7 cellular contexts compared by ENCODE assay signal in the genomic region with DNA sequence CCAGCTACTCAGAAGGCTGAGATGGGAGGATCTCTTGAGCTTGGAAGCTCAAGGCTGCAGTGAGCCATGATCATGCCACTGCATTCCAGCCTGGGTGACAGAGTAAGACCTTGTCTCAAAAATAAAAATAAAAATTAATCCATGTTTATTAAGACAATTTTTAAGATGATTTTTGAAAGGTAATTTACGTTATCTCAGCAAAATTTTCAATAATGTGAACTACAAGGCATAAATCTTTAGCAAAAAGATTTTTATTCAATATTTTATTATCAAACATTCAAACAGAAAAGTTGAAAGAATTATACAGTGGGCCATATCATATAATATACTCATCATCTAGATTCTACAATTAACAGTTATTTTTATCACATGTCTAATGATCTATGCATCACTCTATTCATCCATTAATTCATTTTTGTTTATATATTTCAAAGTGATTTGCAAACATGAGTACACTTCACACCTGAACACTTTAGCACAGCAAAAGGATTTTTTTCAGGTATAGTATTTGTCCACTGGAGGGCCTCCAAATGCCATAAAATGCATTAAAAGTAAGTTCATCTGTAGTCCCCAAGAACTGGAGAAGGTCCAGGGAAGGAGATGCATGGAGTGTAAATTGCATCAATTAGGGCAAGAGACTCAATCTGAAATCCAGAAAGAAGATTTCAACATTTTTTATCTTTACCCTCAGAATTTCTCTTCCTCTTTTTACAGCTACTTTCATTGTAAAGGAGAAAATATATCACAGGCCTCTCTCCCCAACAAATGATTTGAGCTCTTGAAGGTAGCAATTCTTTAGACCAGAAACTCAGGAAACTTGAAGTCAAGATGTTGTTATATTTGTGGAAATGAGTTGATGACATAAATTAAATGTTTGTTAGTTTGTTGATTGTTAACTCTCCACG. TPM values are rescaled to one million over a fixed set of nuclear protein-coding genes. Genes with fewer than 3 reads are reported as not detected.
A peak's percentile ranks its signal among the peaks of the same experiment; 100 is the strongest.
DNase-seq lines count a peak whose midpoint lies in the region; ATAC-seq, FAIRE-seq and TF ChIP-seq lines count a peak whose summit lies in the region.

No MANE protein-coding gene starts in this region.

- peak; percentile 90 for FAIRE-seq in G401.6 (lab: Jason Lieb, UNC)
- FAIRE-seq in kidney (lab: Jason Lieb, UNC): peak; percentile 68

- TF ChIP-seq CTCF in astrocyte of the cerebellum (IDR thresholded peaks at IDR 0.05; ENCODE audit: low read depth, low read length, missing control alignments) (peak; percentile 44), kidney (IDR thresholded peaks at IDR 0.05; ENCODE audit: borderline replicate concordance, extremely low read depth, insufficient read depth) (peak; percentile 53)

- DNase-seq in NCI-H345 treated with DMSO at 0.1 percent for 48 hours (lab: John Stamatoyannopoulos, UW; ENCODE audit: unreplicated experiment) (peak; percentile 25), astrocyte of the cerebellum (ENCODE audit: low read depth) (peak; percentile 49), kidney (no peak), mesenteric fat pad (ENCODE audit: low spot score) (no peak)

- H3K4me1 ChIP-seq in kidney (ENCODE audit: control insufficient read depth in 1 of 2, insufficient read depth in 1 of 2, low read depth in 1 of 2, low read length in 2 of 2): no peaks in the 10 kb centered on the region

- ATAC-seq in HG02759 (IDR thresholded peaks at IDR 0.05; ENCODE audit: unreplicated experiment) (peak; percentile 67), HG03175 (IDR thresholded peaks at IDR 0.05; ENCODE audit: unreplicated experiment) (no peak)

- H3K4me3 ChIP-seq in astrocyte of the cerebellum (ENCODE audit: low read depth, low read length) (no peak overlapping the region), kidney (ENCODE audit: low read length in 2 of 2) (no peak overlapping the region)

- no peak overlapping the region for H3K27ac ChIP-seq in kidney (ENCODE audit: low read depth in 2 of 2, low read length in 2 of 2)

- no peak overlapping the region for H3K9ac ChIP-seq in kidney (ENCODE audit: low read length in 2 of 2)

- no peaks in the 10 kb centered on the region for H3K36me3 ChIP-seq in kidney (ENCODE audit: control insufficient read depth in 1 of 2, insufficient read depth in 2 of 2, low read length in 2 of 2)

- in situ Hi-C loops in astrocyte of the cerebellum (cut with HindIII; ENCODE audit: low sequenced_read_pairs): no loop called here

- intact Hi-C loops in kidney (cut with DNase I): loop anchor here (5.0 kb wide), 1 partner anchor 100 kb away; no protein-coding TSS in a partner anchor

- no peaks in the 10 kb centered on the region for H3K9me3 ChIP-seq in kidney (ENCODE audit: control insufficient read depth in 1 of 2, low read length in 2 of 2)

RNA-seq across cellular contexts. Expression of a gene that starts 38.6 kb away (rescaled TPM):
- total RNA-seq in kidney (18.0 TPM), mesenteric fat pad (8.9 TPM)
- 7.3 TPM for polyA plus RNA-seq in kidney (ENCODE audit: insufficient read depth, low read depth, low replicate concordance)

Comparison
In these comparisons a context has a peak if more than half of its experiments do, and no peak if none do; other contexts are left out.
1. DNase-seq: peak in NCI-H345 treated with DMSO at 0.1 percent for 48 hours (single experiment) and astrocyte of the cerebellum (single experiment); none in kidney (single experiment) and mesenteric fat pad (single experiment).